ENCODE assay signal across 8 cellular contexts in genomic region chr3:138835846-138836245, GRCh38. TPM values are rescaled to one million over a fixed set of nuclear protein-coding genes. Genes with fewer than 3 reads are reported as not detected.
DNase-seq lines count a peak whose midpoint lies in the region; ATAC-seq and TF ChIP-seq lines count a peak whose summit lies in the region.
"Not testable (repeated sequence)": the region's sequence is repeated elsewhere in the genome, so short reads cannot be mapped to it uniquely, and the experiment has no call there.

No MANE protein-coding gene starts in this region.

- H3K4me2 ChIP-seq in GM23248 (ENCODE audit: unreplicated experiment) = not testable (repeated sequence)
- H3K4me2 ChIP-seq in PC-3 (ENCODE audit: low read length) = peak overlapping the region; percentile 85; the same call in 1 of the 2 replicates

- TF ChIP-seq CTCF in PC-3 (conservative IDR thresholded peaks at IDR 0.05; ENCODE audit: low read depth, low read length); dorsolateral prefrontal cortex (IDR thresholded peaks at IDR 0.05 in 54 of 56, conservative IDR thresholded peaks at IDR 0.05 in 2 of 56; ENCODE audit: low read depth in 1 of 56, partially characterized antibody in 56 of 56); nephron (IDR thresholded peaks at IDR 0.05; ENCODE audit: unreplicated experiment in 3 of 3); upper lobe of left lung (IDR thresholded peaks at IDR 0.05): not testable (repeated sequence)

- H3K4me3 Mint-ChIP-seq in activated T-cell treated with anti-CD3 and anti-CD28 coated beads, Interleukin-2, amount 50 U/mL, for 24 hours = peak overlapping the region; percentile 27
- H3K4me3 Mint-ChIP-seq in immature natural killer cell = peak overlapping the region in 3 of 5 donors; percentile 10 to 24 (median 21)
- H3K4me3 Mint-ChIP-seq in nephron = peak overlapping the region in 1 of 3 experiments; percentile 23

- H3F3A ChIP-seq in GM23248 (ENCODE audit: insufficient read depth); PC-3 (ENCODE audit: low read length, unreplicated experiment): not testable (repeated sequence)

- not testable (repeated sequence) for H3K27ac Mint-ChIP-seq in activated T-cell treated with anti-CD3 and anti-CD28 coated beads, Interleukin-2, amount 50 U/mL, for 24 hours; immature natural killer cell
- H3K27ac Mint-ChIP-seq in nephron = peak overlapping the region in 2 of 3 experiments; percentile 94 to 99

- not testable (repeated sequence) for ATAC-seq in PC-3; upper lobe of left lung (ENCODE audit: low FRiP score in 2 of 2)

- H3K9me3 Mint-ChIP-seq in activated T-cell treated with anti-CD3 and anti-CD28 coated beads, Interleukin-2, amount 50 U/mL, for 24 hours; immature natural killer cell; nephron: not testable (repeated sequence)

- not testable (repeated sequence) for H3K36me3 ChIP-seq in GM23248 (ENCODE audit: low read depth); PC-3 (ENCODE audit: low read depth, low read length); upper lobe of left lung

- not testable (repeated sequence) for H3K4me3 ChIP-seq in GM23248; PC-3 (ENCODE audit: low read length); skin epidermis; upper lobe of left lung
- H3K4me3 ChIP-seq in dorsolateral prefrontal cortex = peak overlapping the region in 22 of 59 donors; percentile 73 to 98 (median 94)

- intact Hi-C loops in PC-3 (cut with micrococcal nuclease) = loop anchor here (2.0 kb wide), 1 partner anchor 55 kb away; no protein-coding TSS in a partner anchor
- intact Hi-C loops in dorsolateral prefrontal cortex (cut with DNase I) = loop anchor here (2.0 to 10.0 kb wide), 3 partner anchors 61 to 229 kb away; partner anchors contain the start of gene FAIM (in 1 of the 2)

- DNase-seq in GM23248; PC-3; activated T-cell treated with anti-CD3 and anti-CD28 coated beads, Interleukin-2, amount 50 U/mL, for 24 hours; dorsolateral prefrontal cortex; immature natural killer cell; upper lobe of left lung: not testable (repeated sequence)

- BruUV-seq in PC-3 (replicated peaks; lab: Mats Ljungman, UMichigan) = not testable (repeated sequence)

- H3K79me2 ChIP-seq in GM23248 (ENCODE audit: insufficient read depth) (peaks cover 23% of the 10 kb centered on the region), PC-3 (ENCODE audit: low read length) (peaks cover 32% of the 10 kb centered on the region)

- not testable (repeated sequence) for H3K4me1 ChIP-seq in GM23248 (ENCODE audit: insufficient read depth); PC-3 (ENCODE audit: insufficient read depth, low read length)
- H3K4me1 ChIP-seq in upper lobe of left lung = peaks cover 13 to 25% (median 15%) of the 10 kb centered on the region in 4 donors

- WGBS in GM23248 (ENCODE audit: low coverage in 1 of 2, low lambda C conversion rate in 2 of 2, missing lambda C conversion rate in 2 of 2), 2 experiments = 90% methylated on average over 19 of the region's 19 CpGs
- 96% methylated on average over 19 of the region's 19 CpGs for WGBS in upper lobe of left lung, 2 donors

- H3K9ac ChIP-seq in GM23248; PC-3 (ENCODE audit: low read length): not testable (repeated sequence)

- not testable (repeated sequence) for TF ChIP-seq EP300 in upper lobe of left lung (IDR thresholded peaks at IDR 0.05)

- CTCF ChIA-PET in PC-3 (lab: Charles Lee) = not testable (repeated sequence)

- H2AFZ ChIP-seq in GM23248 = peak overlapping the region; percentile 99
- H2AFZ ChIP-seq in PC-3 (ENCODE audit: low read length) = not testable (repeated sequence)

- not testable (repeated sequence) for H3K9me2 ChIP-seq in GM23248 (ENCODE audit: insufficient read depth); PC-3 (replicated peaks; ENCODE audit: low read length)

- H4K20me1 ChIP-seq in GM23248 (ENCODE audit: insufficient read depth); PC-3 (ENCODE audit: low read length): not testable (repeated sequence)

- POLR2A ChIA-PET in PC-3 (lab: Charles Lee; ENCODE audit: unreplicated experiment) = not testable (repeated sequence)

- H3K27me3 ChIP-seq in GM23248 (replicated peaks; ENCODE audit: insufficient read depth); PC-3 (ENCODE audit: low read length); dorsolateral prefrontal cortex; upper lobe of left lung: not testable (repeated sequence)

- H3K36me3 Mint-ChIP-seq in activated T-cell treated with anti-CD3 and anti-CD28 coated beads, Interleukin-2, amount 50 U/mL, for 24 hours (ENCODE audit: low read depth) = peaks cover 19% of the 10 kb centered on the region
- H3K36me3 Mint-ChIP-seq in immature natural killer cell; nephron (ENCODE audit: low read depth): not testable (repeated sequence)

- H3K27ac ChIP-seq in GM23248; PC-3 (ENCODE audit: low read length): not testable (repeated sequence)
- H3K27ac ChIP-seq in dorsolateral prefrontal cortex (peak overlapping the region in 54 of 59 donors; percentile 88 to 99 (median 97)), skin epidermis (peak overlapping the region in 12 of 21 experiments; percentile 86 to 96 (median 92)), upper lobe of left lung (peak overlapping the region in 3 of 4 donors; percentile 92 to 97 (median 94))

- not testable (repeated sequence) for TF ChIP-seq POLR2A in upper lobe of left lung (IDR thresholded peaks at IDR 0.05)

- H3K9me3 ChIP-seq in GM23248 (ENCODE audit: low read depth); PC-3 (ENCODE audit: low read length); upper lobe of left lung: not testable (repeated sequence)

- in situ Hi-C loops in GM23248 (cut with MboI) = not testable (repeated sequence)

- H3K27me3 Mint-ChIP-seq in activated T-cell treated with anti-CD3 and anti-CD28 coated beads, Interleukin-2, amount 50 U/mL, for 24 hours; immature natural killer cell (ENCODE audit: low read depth in 3 of 3); nephron (ENCODE audit: low read depth): not testable (repeated sequence)

- H3K4me1 Mint-ChIP-seq in activated T-cell treated with anti-CD3 and anti-CD28 coated beads, Interleukin-2, amount 50 U/mL, for 24 hours (ENCODE audit: low read depth) = peaks cover 28% of the 10 kb centered on the region
- peaks cover 23 to 27% of the 10 kb centered on the region in 2 donors for H3K4me1 Mint-ChIP-seq in immature natural killer cell
- H3K4me1 Mint-ChIP-seq in nephron = not testable (repeated sequence)

RNA-seq across cellular contexts. Expression of gene PIK3CB, which starts 1.1 kb away (rescaled TPM):
- 4.8 TPM in 2 replicates for total RNA-seq in GM23248 (2014; rRNA removed; shearing (Covaris generic))
- polyA plus RNA-seq in GM23248 (2016; fragmentation: Nextera tagmentation; extraction: Ambion mirVana) = 6.4 and 7.2 TPM in 2 replicates
- total RNA-seq in PC-3 (2014; rRNA removed) = 8.3 and 15.7 TPM in 2 replicates
- total RNA-seq in dorsolateral prefrontal cortex = 100 to 1,000 TPM in 1 of 120 experiments, 10 to 100 TPM in 119; 36.8 to 102 (median 70.6) TPM
- polyA plus RNA-seq in immature natural killer cell = 10 to 100 TPM in 1 of 3 donors, 1 to 10 TPM in 2; 4.6 to 11.7 (median 4.8) TPM
- total RNA-seq in upper lobe of left lung = 10 to 100 TPM; 26.1 to 77.2 (median 40.6) TPM
